ENCODE assay signal across 1 cellular context in genomic region chr12:82686223-82687019, GRCh38.
A peak's percentile ranks its signal among the peaks of the same experiment; 100 is the strongest.
TF ChIP-seq lines count a peak whose summit lies in the region.

Gene TMTC2, plus strand, starts transcription at chr12:82686906.

TF ChIP-seq in HEK293, 187 proteins besides CTCF, POLR2A, EP300 and RAD21 (continued from another document):
- TF ChIP-seq ZNF335 (tag by site-specific recombination; conservative IDR thresholded peaks at IDR 0.05) (peak; percentile 94), GLIS1 (tag by site-specific recombination; IDR thresholded peaks at IDR 0.05) (peak; percentile 50), ZNF76 (tag by site-specific recombination; IDR thresholded peaks at IDR 0.05; ENCODE audit: borderline replicate concordance, low read depth) (peak; percentile 73; the same call in 1 of the 2 replicates), ZNF169 (tag by site-specific recombination; IDR thresholded peaks at IDR 0.05) (no peak), PATZ1 (tag by site-specific recombination; IDR thresholded peaks at IDR 0.05) (peak; percentile 47; the same call in 1 of the 2 replicates), IKZF3 (tag by site-specific recombination; IDR thresholded peaks at IDR 0.05) (peak; percentile 78; the same call in 1 of the 2 replicates)
